ENCODE assay signal across 15 cellular contexts in the genomic region with DNA sequence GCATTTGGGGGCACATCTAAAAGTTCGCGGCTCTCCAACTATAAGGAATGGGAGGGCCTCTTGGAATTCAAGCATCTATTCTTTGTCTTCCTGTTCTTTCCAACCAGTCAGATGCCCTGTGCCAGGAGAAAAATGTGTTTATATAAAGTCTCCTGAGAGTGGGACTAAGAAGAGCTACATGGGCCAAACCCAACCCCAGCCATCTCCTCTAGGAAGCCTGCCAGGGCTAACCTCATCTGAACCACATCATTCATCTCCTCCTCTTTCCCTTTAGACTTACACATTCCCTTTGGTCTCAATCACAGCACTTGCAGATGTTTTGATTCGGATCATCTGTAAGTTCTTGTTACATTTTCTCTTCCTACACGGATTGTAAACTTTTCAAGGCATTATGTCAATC.
DNase-seq lines count a peak whose midpoint lies in the region; ATAC-seq and TF ChIP-seq lines count a peak whose summit lies in the region.
"Had no signal": no experiment of that assay in that cellular context is flagged by ENCODE, and none has a peak within 500 bp of the region (broad histone marks: within the 10 kb centered on the region; RNA-seq: fewer than 3 reads in every experiment).

No MANE protein-coding gene starts in this region.

- DNase-seq in AG20443 (ENCODE audit: low spot score): peak; percentile 62
- peak; percentile 36 for DNase-seq in NCI-H446 treated with DMSO at 0.1 percent for 48 hours (lab: John Stamatoyannopoulos, UW)
- DNase-seq in fibroblast of lung (ENCODE audit: low read depth in 2 of 2): peak; percentile 90 to 96
- DNase-seq in myocyte (ENCODE audit: low read depth): peak; percentile 73
- no peak for DNase-seq in activated CD4-positive, alpha-beta T cell treated with anti-CD3 and anti-CD28 coated beads, Interleukin-2, amount 50 U/mL, for 1 hour
- DNase-seq in stimulated activated naive CD4-positive, alpha-beta T cell treated with Interleukin-2 at 50 U/mL for 16 hours (lab: John Stamatoyannopoulos, UW): no peak
- DNase-seq in ACHN: no peak
- no peak for DNase-seq in omental fat pad (ENCODE audit: low spot score)
- DNase-seq: activated CD8-positive, alpha-beta memory T cell treated with anti-CD3 and anti-CD28 coated beads, Interleukin-2, amount 50 U/mL, for 48 hours; effector CD4-positive, alpha-beta T cell; GDM1; NCI-H1105; pancreas had no signal

- in situ Hi-C loops in ACHN (cut with HindIII; ENCODE audit: low pct_ligation_motif_present, low pct_unique_long_range_greater_than_20kb, low sequenced_read_pairs): no loop called here

- H3K9ac ChIP-seq in fibroblast of lung (ENCODE audit: insufficient read depth, low read length): no peak overlapping the region
- H3K9ac ChIP-seq: BLaER1 treated with 17β-estradiol and CSF1 and Interleukin-3, amounts not matched to agents 10 nM and 100 nM had no signal

- no peak for ATAC-seq in omental fat pad (ENCODE audit: low FRiP score)

- no peak overlapping the region for H2AFZ ChIP-seq in fibroblast of lung (ENCODE audit: low read length)

- no peaks in the 10 kb centered on the region for H3K27me3 ChIP-seq in fibroblast of lung (ENCODE audit: control insufficient read depth, insufficient read depth, low read length)
- H3K27me3 ChIP-seq: BLaER1 treated with 17β-estradiol and CSF1 and Interleukin-3, amounts not matched to agents 10 nM and 100 nM; pancreas; vagina had no signal

- H3K4me1 ChIP-seq in fibroblast of lung (ENCODE audit: control insufficient read depth, extremely low read depth, insufficient read depth, low read length): peaks cover 10% of the 10 kb centered on the region
- H3K4me1 ChIP-seq: pancreas had no signal

- no peak for TF ChIP-seq CTCF in fibroblast of lung (conservative IDR thresholded peaks at IDR 0.05 in 1 of 2, IDR thresholded peaks at IDR 0.05 in 1 of 2; ENCODE audit: low read depth in 1 of 2, low read length in 2 of 2)
- no peak for TF ChIP-seq CTCF in omental fat pad (IDR thresholded peaks at IDR 0.05)

- H3K4me3 ChIP-seq in fibroblast of lung (replicated peaks in 1 of 4; ENCODE audit: control extremely low read depth in 1 of 4, insufficient read depth in 1 of 4, low read depth in 3 of 4, low read length in 4 of 4): peak overlapping the region in 2 of 4 experiments; percentile 8 to 24
- H3K4me3 ChIP-seq: BLaER1 treated with 17β-estradiol and CSF1 and Interleukin-3, amounts not matched to agents 10 nM and 100 nM; pancreas; vagina had no signal

- no peaks in the 10 kb centered on the region for H3K9me3 ChIP-seq in fibroblast of lung (ENCODE audit: control insufficient read depth, insufficient read depth, low read depth, low read length)
- H3K9me3 ChIP-seq: BLaER1 treated with 17β-estradiol and CSF1 and Interleukin-3, amounts not matched to agents 10 nM and 100 nM; pancreas; vagina had no signal

- H3K27ac ChIP-seq in fibroblast of lung (ENCODE audit: insufficient read depth, low read length): peak overlapping the region; percentile 26
- H3K27ac ChIP-seq: BLaER1 treated with 17β-estradiol and CSF1 and Interleukin-3, amounts not matched to agents 10 nM and 100 nM; pancreas; vagina had no signal

- H3K79me2 ChIP-seq in fibroblast of lung (ENCODE audit: control insufficient read depth, insufficient read depth, low read length): peaks cover 5% of the 10 kb centered on the region

- no peaks in the 10 kb centered on the region for H4K20me1 ChIP-seq in fibroblast of lung (ENCODE audit: control insufficient read depth, extremely low read depth, insufficient read depth, low read length)

- peak overlapping the region; percentile 73 for H3K4me2 ChIP-seq in fibroblast of lung (ENCODE audit: extremely low read depth, insufficient read depth, low read length)

- no peaks in the 10 kb centered on the region for H3K36me3 ChIP-seq in fibroblast of lung (ENCODE audit: control insufficient read depth, insufficient read depth, low read length)
- H3K36me3 ChIP-seq: pancreas, vagina had no signal

Comparison
In these comparisons a context has a peak if more than half of its experiments do, and no peak if none do; other contexts are left out.
1. DNase-seq: peak in AG20443 (single experiment), NCI-H446 treated with DMSO at 0.1 percent for 48 hours (single experiment), fibroblast of lung (2 of 2) and myocyte (single experiment); none in activated CD4-positive, alpha-beta T cell treated with anti-CD3 and anti-CD28 coated beads, Interleukin-2, amount 50 U/mL, for 1 hour (single experiment), stimulated activated naive CD4-positive, alpha-beta T cell treated with Interleukin-2 at 50 U/mL for 16 hours (single experiment), ACHN (single experiment) and omental fat pad (single experiment).